ENCODE assay signal across 2 cellular contexts in the genomic region with DNA sequence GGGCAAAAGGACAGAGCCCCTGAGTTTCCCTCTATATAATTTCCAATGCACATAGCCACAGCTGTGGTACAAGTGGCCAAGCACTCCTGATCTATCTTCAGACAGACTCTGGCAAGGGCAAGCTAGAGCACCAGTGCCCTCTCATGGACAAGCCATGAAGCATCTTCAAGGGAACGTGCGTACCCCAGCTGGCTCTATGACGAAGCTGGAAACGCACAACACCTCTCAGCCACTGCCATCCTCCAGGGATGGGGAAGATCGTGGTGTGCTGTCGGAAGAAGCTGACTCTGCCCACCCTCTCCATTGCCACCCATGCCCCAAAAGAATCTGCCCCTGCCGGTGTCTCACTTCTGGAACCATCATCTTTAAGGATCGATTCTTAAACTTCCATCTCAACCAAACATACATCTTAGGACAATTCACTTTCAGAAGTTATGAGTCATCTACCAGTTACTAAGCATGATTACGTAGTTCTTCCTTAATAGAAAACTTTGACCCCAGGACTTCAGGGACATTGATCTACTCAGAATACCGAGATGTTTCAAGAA.
TF ChIP-seq lines count a peak whose summit lies in the region.

No MANE protein-coding gene starts in this region.

TF ChIP-seq in IMR-90, 13 proteins besides CTCF, POLR2A, EP300 and RAD21 (continued from another document):
- TF ChIP-seq NFE2L2 (IDR thresholded peaks at IDR 0.05; ENCODE audit: low read depth, low read length) (no peak), RCOR1 (IDR thresholded peaks at IDR 0.05; ENCODE audit: insufficient replicate concordance, low read length) (no peak), CEBPB (IDR thresholded peaks at IDR 0.05; ENCODE audit: low read depth, low read length) (no peak)
TF ChIP-seq in IMR-90: peak in this region for 0.

TF ChIP-seq in neural cell, 6 proteins besides CTCF, POLR2A, EP300 and RAD21 (continued from another document):
- TF ChIP-seq, protein P1, sequence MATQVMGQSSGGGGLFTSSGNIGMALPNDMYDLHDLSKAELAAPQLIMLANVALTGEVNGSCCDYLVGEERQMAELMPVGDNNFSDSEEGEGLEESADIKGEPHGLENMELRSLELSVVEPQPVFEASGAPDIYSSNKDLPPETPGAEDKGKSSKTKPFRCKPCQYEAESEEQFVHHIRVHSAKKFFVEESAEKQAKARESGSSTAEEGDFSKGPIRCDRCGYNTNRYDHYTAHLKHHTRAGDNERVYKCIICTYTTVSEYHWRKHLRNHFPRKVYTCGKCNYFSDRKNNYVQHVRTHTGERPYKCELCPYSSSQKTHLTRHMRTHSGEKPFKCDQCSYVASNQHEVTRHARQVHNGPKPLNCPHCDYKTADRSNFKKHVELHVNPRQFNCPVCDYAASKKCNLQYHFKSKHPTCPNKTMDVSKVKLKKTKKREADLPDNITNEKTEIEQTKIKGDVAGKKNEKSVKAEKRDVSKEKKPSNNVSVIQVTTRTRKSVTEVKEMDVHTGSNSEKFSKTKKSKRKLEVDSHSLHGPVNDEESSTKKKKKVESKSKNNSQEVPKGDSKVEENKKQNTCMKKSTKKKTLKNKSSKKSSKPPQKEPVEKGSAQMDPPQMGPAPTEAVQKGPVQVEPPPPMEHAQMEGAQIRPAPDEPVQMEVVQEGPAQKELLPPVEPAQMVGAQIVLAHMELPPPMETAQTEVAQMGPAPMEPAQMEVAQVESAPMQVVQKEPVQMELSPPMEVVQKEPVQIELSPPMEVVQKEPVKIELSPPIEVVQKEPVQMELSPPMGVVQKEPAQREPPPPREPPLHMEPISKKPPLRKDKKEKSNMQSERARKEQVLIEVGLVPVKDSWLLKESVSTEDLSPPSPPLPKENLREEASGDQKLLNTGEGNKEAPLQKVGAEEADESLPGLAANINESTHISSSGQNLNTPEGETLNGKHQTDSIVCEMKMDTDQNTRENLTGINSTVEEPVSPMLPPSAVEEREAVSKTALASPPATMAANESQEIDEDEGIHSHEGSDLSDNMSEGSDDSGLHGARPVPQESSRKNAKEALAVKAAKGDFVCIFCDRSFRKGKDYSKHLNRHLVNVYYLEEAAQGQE (IDR thresholded peaks at IDR 0.05; ENCODE audit: borderline replicate concordance) = no peak
- TF ChIP-seq TAF1 (IDR thresholded peaks at IDR 0.05; ENCODE audit: low read depth) (no peak), POLR2AphosphoS5 (IDR thresholded peaks at IDR 0.05) (no peak), MXI1 (conservative IDR thresholded peaks at IDR 0.05; ENCODE audit: poor library complexity, severe bottlenecking) (no peak)
TF ChIP-seq in neural cell: peak in this region for 1.
